ENCODE assay signal across 12 cellular contexts in the genomic region with DNA sequence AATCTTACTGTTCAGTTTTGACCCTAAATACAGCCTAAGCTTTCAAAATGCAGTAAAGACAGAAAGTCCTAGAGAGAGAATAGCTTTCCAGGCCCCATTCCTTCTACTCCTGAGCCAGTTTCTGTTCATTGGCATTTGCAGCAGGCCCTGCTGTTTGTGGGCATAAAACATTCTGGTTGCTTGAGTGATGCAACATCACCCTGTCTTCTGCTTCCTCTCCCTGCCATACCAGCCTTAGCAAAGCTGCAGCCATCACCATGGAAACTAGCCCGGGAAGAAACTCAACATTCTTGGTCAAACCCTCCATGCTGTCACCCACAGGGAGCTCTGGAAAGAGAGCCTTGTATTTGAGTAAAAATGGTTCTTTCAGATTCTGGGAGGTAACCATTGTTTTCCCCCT.
DNase-seq lines count a peak whose midpoint lies in the region; ATAC-seq, FAIRE-seq and TF ChIP-seq lines count a peak whose summit lies in the region.
"Had no signal": no experiment of that assay in that cellular context is flagged by ENCODE, and none has a peak within 500 bp of the region (broad histone marks: within the 10 kb centered on the region; RNA-seq: fewer than 3 reads in every experiment).

No MANE protein-coding gene starts in this region.

- H3K36me3 Mint-ChIP-seq in neural progenitor cell = no peaks in the 10 kb centered on the region
- H3K36me3 Mint-ChIP-seq in osteocyte (ENCODE audit: unreplicated experiment) = no peaks in the 10 kb centered on the region
- no peaks in the 10 kb centered on the region for H3K36me3 Mint-ChIP-seq in T-helper 17 cell (ENCODE audit: low read depth)
- no peaks in the 10 kb centered on the region for H3K36me3 Mint-ChIP-seq in CD14-positive monocyte
- H3K36me3 Mint-ChIP-seq: memory B cell had no signal

- H3K9me3 ChIP-seq in neural progenitor cell (ENCODE audit: low read depth) (no peaks in the 10 kb centered on the region), T-helper 17 cell (ENCODE audit: control insufficient read depth, low read length, poor library complexity, severe bottlenecking) (no peaks in the 10 kb centered on the region)

- H3F3A ChIP-seq in neural progenitor cell (ENCODE audit: low read depth) = peaks cover 17% of the 10 kb centered on the region

- no peak overlapping the region for H3K9ac ChIP-seq in neural progenitor cell

- H3K4me3 Mint-ChIP-seq in neural progenitor cell (no peak overlapping the region), osteocyte (ENCODE audit: unreplicated experiment) (no peak overlapping the region), T-helper 17 cell (no peak overlapping the region), CD14-positive monocyte (no peak overlapping the region)
- H3K4me3 Mint-ChIP-seq: effector memory CD8-positive, alpha-beta T cell; memory B cell had no signal

- H3K27ac ChIP-seq in neural progenitor cell = no peak overlapping the region

- H3K4me1 ChIP-seq in neural progenitor cell = peaks cover 42% of the 10 kb centered on the region

- no peaks in the 10 kb centered on the region for H4K20me1 ChIP-seq in neural progenitor cell (ENCODE audit: low read depth)

- no peak for FAIRE-seq in RCC 7860 (lab: Jason Lieb, UNC)

- peak overlapping the region; percentile 4 for H3K4me2 ChIP-seq in neural progenitor cell

- H3K27ac Mint-ChIP-seq in neural progenitor cell (peak overlapping the region; percentile 95), osteocyte (ENCODE audit: unreplicated experiment) (no peak overlapping the region), T-helper 17 cell (no peak overlapping the region), CD14-positive monocyte (no peak overlapping the region)
- H3K27ac Mint-ChIP-seq: effector memory CD8-positive, alpha-beta T cell; memory B cell had no signal

- H3K4me3 ChIP-seq in fibroblast of mammary gland (ENCODE audit: control insufficient read depth, low read depth, low read length) (no peak overlapping the region), neural progenitor cell (no peak overlapping the region)

- H3K9me3 Mint-ChIP-seq in neural progenitor cell (no peaks in the 10 kb centered on the region), osteocyte (ENCODE audit: unreplicated experiment) (no peaks in the 10 kb centered on the region), CD14-positive monocyte (peaks cover 0 to 7% (median 3%) of the 10 kb centered on the region in 7 donors)

- H3K36me3 ChIP-seq in neural progenitor cell = no peaks in the 10 kb centered on the region

- peaks cover 8% of the 10 kb centered on the region for H3K79me2 ChIP-seq in neural progenitor cell (ENCODE audit: low read depth)

- ATAC-seq in T-helper 17 cell = no peak
- ATAC-seq: effector memory CD8-positive, alpha-beta T cell had no signal

- H2AFZ ChIP-seq in neural progenitor cell (replicated peaks) = no peak overlapping the region

- H3K27me3 ChIP-seq in neural progenitor cell = no peaks in the 10 kb centered on the region

- intact Hi-C loops in CD14-positive monocyte (cut with micrococcal nuclease) = no loop called here

- H3K4me1 Mint-ChIP-seq in neural progenitor cell = peaks cover 41% of the 10 kb centered on the region
- peaks cover 19% of the 10 kb centered on the region for H3K4me1 Mint-ChIP-seq in osteocyte (ENCODE audit: unreplicated experiment)
- H3K4me1 Mint-ChIP-seq in T-helper 17 cell = no peaks in the 10 kb centered on the region
- no peaks in the 10 kb centered on the region for H3K4me1 Mint-ChIP-seq in CD14-positive monocyte
- H3K4me1 Mint-ChIP-seq: memory B cell had no signal

- peak; percentile 75 for DNase-seq in EL
- DNase-seq in RCC 7860 (ENCODE audit: low spot score) = peak; percentile 4
- DNase-seq in fibroblast of mammary gland (ENCODE audit: low read depth) = peak; percentile 47
- peak; percentile 49 for DNase-seq in neural progenitor cell (ENCODE audit: low spot score)
- no peak for DNase-seq in osteocyte (ENCODE audit: extremely low spot score, unreplicated experiment)
- no peak for DNase-seq in T-helper 17 cell
- DNase-seq in CD14-positive monocyte (ENCODE audit: low spot score) = no peak
- DNase-seq in stimulated activated CD4-positive, alpha-beta T cell treated with anti-CD3 and anti-CD28 coated beads, Interleukin-12 subunit alpha, Interleukin-12 subunit beta, amount 100 ng/mL, for 4 hours = no peak
- DNase-seq: activated T-cell treated with anti-CD3 and anti-CD28 coated beads, Interleukin-2, amount 50 U/mL, for 1 hour; effector memory CD8-positive, alpha-beta T cell; T-helper 1 cell had no signal

- H3K27me3 Mint-ChIP-seq in neural progenitor cell (ENCODE audit: insufficient read depth, low read depth) (no peaks in the 10 kb centered on the region), osteocyte (ENCODE audit: unreplicated experiment) (no peaks in the 10 kb centered on the region), T-helper 17 cell (no peaks in the 10 kb centered on the region), CD14-positive monocyte (ENCODE audit: low read depth in 3 of 3) (no peaks in the 10 kb centered on the region)
- H3K27me3 Mint-ChIP-seq: effector memory CD8-positive, alpha-beta T cell; memory B cell had no signal

- TF ChIP-seq CTCF in fibroblast of mammary gland (conservative IDR thresholded peaks at IDR 0.05; ENCODE audit: control insufficient read depth, insufficient read depth, low read depth, low read length) = no peak
- no peak for TF ChIP-seq CTCF in neural progenitor cell (IDR thresholded peaks at IDR 0.05)
- no peak for TF ChIP-seq CTCF in osteocyte (IDR thresholded peaks at IDR 0.05)
- no peak for TF ChIP-seq CTCF in CD14-positive monocyte (IDR thresholded peaks at IDR 0.05)

Comparison
In these comparisons a context has a peak if more than half of its experiments do, and no peak if none do; other contexts are left out.
1. DNase-seq: peak in EL (single experiment), RCC 7860 (single experiment), fibroblast of mammary gland (single experiment) and neural progenitor cell (single experiment); none in osteocyte (single experiment), T-helper 17 cell (0 of 3), CD14-positive monocyte (single experiment) and stimulated activated CD4-positive, alpha-beta T cell treated with anti-CD3 and anti-CD28 coated beads, Interleukin-12 subunit alpha, Interleukin-12 subunit beta, amount 100 ng/mL, for 4 hours (single experiment).